20 cellular contexts compared by ENCODE assay signal in the genomic region with DNA sequence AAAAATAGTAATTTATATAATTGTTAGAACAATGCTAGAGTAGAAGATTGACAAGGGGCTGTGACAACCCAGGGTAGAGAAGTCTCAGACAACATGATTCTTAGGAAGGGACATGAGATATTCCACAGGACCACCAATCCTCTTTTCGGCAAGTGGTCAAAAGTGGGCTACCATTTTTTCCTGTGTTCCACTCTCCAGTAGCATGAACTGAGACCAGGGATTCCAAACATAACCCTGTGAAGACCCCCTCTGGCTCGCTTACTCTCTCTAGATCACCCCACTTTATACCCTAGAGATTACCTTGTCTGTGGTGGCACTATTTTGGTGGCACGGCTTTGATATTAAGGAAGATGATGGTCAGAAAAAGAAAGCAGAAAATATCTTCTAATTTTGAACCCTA. TPM values are rescaled to one million over a fixed set of nuclear protein-coding genes. Genes with fewer than 3 reads are reported as not detected.
A peak's percentile ranks its signal among the peaks of the same experiment; 100 is the strongest.
DNase-seq lines count a peak whose midpoint lies in the region; ATAC-seq, FAIRE-seq and TF ChIP-seq lines count a peak whose summit lies in the region.
"Had no signal": no experiment of that assay in that cellular context is flagged by ENCODE, and none has a peak within 500 bp of the region (broad histone marks: within the 10 kb centered on the region; RNA-seq: fewer than 3 reads in every experiment).

No MANE protein-coding gene starts in this region.

- TF ChIP-seq POLR2A in GM12892 (IDR thresholded peaks at IDR 0.05; ENCODE audit: low read depth, low read length): peak; percentile 53; the same call in 1 of the 2 replicates

- peaks cover 23 to 57% of the 10 kb centered on the region in 2 experiments for H3K4me1 ChIP-seq in neutrophil (ENCODE audit: control insufficient read depth in 1 of 2, insufficient read depth in 1 of 2, low read depth in 1 of 2, low read length in 1 of 2)

- no peaks in the 10 kb centered on the region for H3K9me3 Mint-ChIP-seq in activated T-cell treated with anti-CD3 and anti-CD28 coated beads, Interleukin-2, amount 50 U/mL, for 24 hours
- no peaks in the 10 kb centered on the region for H3K9me3 Mint-ChIP-seq in activated CD4-positive, alpha-beta memory T cell treated with anti-CD3 and anti-CD28 coated beads, Interleukin-2, amount 10 ng/mL, durations not matched to agents 7 days and 5 days

- POLR2A ChIA-PET in activated CD4-positive, alpha-beta memory T cell treated with anti-CD3 and anti-CD28 coated beads, Interleukin-2, amount 10 ng/mL, durations not matched to agents 7 days and 5 days (lab: Charles Lee): interaction anchor here (0.7 to 1.7 kb wide), 6 partner anchors 12 to 201 kb away, joined by 3 to 5 read pairs (median 4); a partner anchor contains a TSS

- H3K27me3 ChIP-seq in neutrophil: no peaks in the 10 kb centered on the region
- H3K27me3 ChIP-seq: adrenal gland had no signal

- no peaks in the 10 kb centered on the region for H3K36me3 Mint-ChIP-seq in activated T-cell treated with anti-CD3 and anti-CD28 coated beads, Interleukin-2, amount 50 U/mL, for 24 hours (ENCODE audit: low read depth)
- H3K36me3 Mint-ChIP-seq in activated CD4-positive, alpha-beta memory T cell treated with anti-CD3 and anti-CD28 coated beads, Interleukin-2, amount 10 ng/mL, durations not matched to agents 7 days and 5 days (ENCODE audit: low read depth): peaks cover 19% of the 10 kb centered on the region

- H3K36me3 ChIP-seq in neutrophil: no peaks in the 10 kb centered on the region
- H3K36me3 ChIP-seq: adrenal gland had no signal

- DNase-seq in activated T-cell treated with anti-CD3 and anti-CD28 coated beads, Interleukin-2, amount 50 U/mL, for 24 hours: no peak
- DNase-seq in activated T-cell treated with anti-CD3 and anti-CD28 coated beads, Interleukin-2, amount 50 U/mL, for 1 hour: no peak
- DNase-seq in GM12892 (ENCODE audit: insufficient read length) (no peak), putamen (ENCODE audit: low spot score) (no peak)
- no peak for DNase-seq in activated CD4-positive, alpha-beta memory T cell treated with anti-CD3 and anti-CD28 coated beads, Interleukin-2, amount 10 ng/mL, durations not matched to agents 7 days and 5 days
- DNase-seq in stimulated activated CD4-positive, alpha-beta T cell treated with anti-CD3 and anti-CD28 coated beads, Interleukin-4, amount 100 ng/mL, for 4 hours: no peak
- DNase-seq: adrenal gland; central memory CD4-positive, alpha-beta T cell; effector CD4-positive, alpha-beta T cell; islet precursor cell; NCI-H2029 treated with DMSO at 0.1 percent for 48 hours; NCI-H524 had no signal

- H3K4me1 Mint-ChIP-seq in activated T-cell treated with anti-CD3 and anti-CD28 coated beads, Interleukin-2, amount 50 U/mL, for 24 hours (ENCODE audit: low read depth): peaks cover 90% of the 10 kb centered on the region
- H3K4me1 Mint-ChIP-seq in activated CD4-positive, alpha-beta memory T cell treated with anti-CD3 and anti-CD28 coated beads, Interleukin-2, amount 10 ng/mL, durations not matched to agents 7 days and 5 days: peaks cover 83% of the 10 kb centered on the region

- ATAC-seq in GM19023 (IDR thresholded peaks at IDR 0.05; ENCODE audit: unreplicated experiment): no peak
- ATAC-seq: HCT116 had no signal

- TF ChIP-seq CTCF in neutrophil (IDR thresholded peaks at IDR 0.05): no peak

- H3K27ac Mint-ChIP-seq in activated T-cell treated with anti-CD3 and anti-CD28 coated beads, Interleukin-2, amount 50 U/mL, for 24 hours: peak overlapping the region; percentile 95
- peak overlapping the region; percentile 85 for H3K27ac Mint-ChIP-seq in activated CD4-positive, alpha-beta memory T cell treated with anti-CD3 and anti-CD28 coated beads, Interleukin-2, amount 10 ng/mL, durations not matched to agents 7 days and 5 days

- no peaks in the 10 kb centered on the region for H3K9me3 ChIP-seq in neutrophil
- H3K9me3 ChIP-seq: adrenal gland had no signal

- H3K4me3 Mint-ChIP-seq in activated T-cell treated with anti-CD3 and anti-CD28 coated beads, Interleukin-2, amount 50 U/mL, for 24 hours: peak overlapping the region; percentile 85
- peak overlapping the region; percentile 87 for H3K4me3 Mint-ChIP-seq in activated CD4-positive, alpha-beta memory T cell treated with anti-CD3 and anti-CD28 coated beads, Interleukin-2, amount 10 ng/mL, durations not matched to agents 7 days and 5 days

- CTCF ChIA-PET in activated CD4-positive, alpha-beta memory T cell treated with anti-CD3 and anti-CD28 coated beads, Interleukin-2, amount 10 ng/mL, durations not matched to agents 7 days and 5 days (lab: Charles Lee): interaction anchor here (1.9 kb wide), 1 partner anchor 20 kb away, joined by 4 read pairs; no protein-coding TSS in a partner anchor

- H3K27ac ChIP-seq in neutrophil: peak overlapping the region; percentile 73
- H3K27ac ChIP-seq: adrenal gland had no signal

- H3K4me3 ChIP-seq in neutrophil (ENCODE audit: low read depth in 1 of 2, low read length in 1 of 2): no peak overlapping the region
- H3K4me3 ChIP-seq: adrenal gland had no signal

- FAIRE-seq in GM12892 (lab: Jason Lieb, UNC): no peak

- no peaks in the 10 kb centered on the region for H3K27me3 Mint-ChIP-seq in activated T-cell treated with anti-CD3 and anti-CD28 coated beads, Interleukin-2, amount 50 U/mL, for 24 hours
- no peaks in the 10 kb centered on the region for H3K27me3 Mint-ChIP-seq in activated CD4-positive, alpha-beta memory T cell treated with anti-CD3 and anti-CD28 coated beads, Interleukin-2, amount 10 ng/mL, durations not matched to agents 7 days and 5 days

RNA-seq across cellular contexts. Expression of a gene that starts 1.0 kb away (rescaled TPM):
- polyA plus RNA-seq in GM12892 (2012; ENCODE audit: missing spikeins): 273 TPM
- 10 to 100 TPM; 19.6 to 19.9 TPM for total RNA-seq in activated CD4-positive, alpha-beta memory T cell treated with anti-CD3 and anti-CD28 coated beads, Interleukin-2, amount 10 ng/mL, durations not matched to agents 7 days and 5 days
- total RNA-seq: fibroblast of lung, lung microvascular endothelial cell, renal cortical epithelial cell, SK-MEL-5 had no signal
- polyA plus RNA-seq: fibroblast of lung, neural cell had no signal

RNA-seq across cellular contexts. Expression of a gene that starts 45.9 kb away (rescaled TPM):
- polyA plus RNA-seq in GM12892 (2012; ENCODE audit: missing spikeins): 5.0 TPM
- 1 to 10 TPM; 2.5 to 2.6 TPM for total RNA-seq in activated CD4-positive, alpha-beta memory T cell treated with anti-CD3 and anti-CD28 coated beads, Interleukin-2, amount 10 ng/mL, durations not matched to agents 7 days and 5 days
